10 cellular contexts compared by ENCODE assay signal in the genomic region with DNA sequence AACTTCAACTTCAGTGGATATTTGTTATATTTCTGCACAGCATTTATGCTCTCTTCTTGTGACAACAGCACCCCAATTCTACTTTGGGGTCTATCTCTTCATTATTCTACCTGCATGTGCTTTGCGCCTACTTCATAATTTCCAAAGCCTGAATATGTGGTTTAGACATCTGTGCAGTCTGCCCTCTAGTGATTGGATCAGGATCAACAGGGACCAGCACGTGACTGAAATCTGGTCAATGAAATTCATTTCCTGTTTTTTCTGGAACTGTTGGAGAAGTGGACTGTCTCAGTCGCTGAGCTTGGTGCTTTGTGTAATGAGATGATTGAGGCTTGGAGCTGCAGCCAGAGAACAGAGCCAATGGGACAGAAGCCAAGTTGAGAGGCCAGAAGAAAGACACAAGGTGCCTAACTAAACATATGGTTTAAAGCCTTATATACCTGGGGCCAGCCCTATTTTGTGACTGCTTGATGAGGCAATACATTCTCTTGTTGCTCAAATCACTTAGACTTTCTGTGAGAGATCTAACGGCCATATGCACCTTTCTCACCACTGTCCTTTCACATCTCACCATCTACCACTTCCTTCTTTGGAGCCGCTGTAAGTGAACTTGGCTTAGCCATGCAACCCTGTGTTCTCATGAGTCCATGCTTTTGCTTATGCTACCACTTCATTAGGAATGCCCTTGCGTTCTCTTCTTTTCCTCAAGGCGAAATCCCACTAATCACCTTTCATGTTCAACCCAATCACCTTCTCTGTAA.
A peak's percentile ranks its signal among the peaks of the same experiment; 100 is the strongest.
DNase-seq lines count a peak whose midpoint lies in the region; ATAC-seq, FAIRE-seq and TF ChIP-seq lines count a peak whose summit lies in the region.
"Had no signal": no experiment of that assay in that cellular context is flagged by ENCODE, and none has a peak within 500 bp of the region (broad histone marks: within the 10 kb centered on the region; RNA-seq: fewer than 3 reads in every experiment).

No MANE protein-coding gene starts in this region.

- TF ChIP-seq CTCF in SK-N-SH (IDR thresholded peaks at IDR 0.05), result peak; percentile 65
- peak; percentile 29 to 56 (median 55) for TF ChIP-seq CTCF in keratinocyte (optimal IDR thresholded peaks at IDR 0.05 in 1 of 3, IDR thresholded peaks at IDR 0.05 in 1 of 3, conservative IDR thresholded peaks at IDR 0.05 in 1 of 3; ENCODE audit: extremely low read depth in 1 of 3, insufficient read depth in 2 of 3, low read length in 3 of 3)

- H3K27me3 ChIP-seq in SK-N-SH (ENCODE audit: insufficient read depth) (no peaks in the 10 kb centered on the region), keratinocyte (ENCODE audit: control insufficient read depth, extremely low read depth, insufficient read depth, low read length) (no peaks in the 10 kb centered on the region)
- H3K27me3 ChIP-seq: neutrophil had no signal

- H3K36me3 ChIP-seq in SK-N-SH (replicated peaks in 1 of 2; ENCODE audit: control insufficient read depth in 1 of 2, insufficient read depth in 2 of 2, low read length in 1 of 2) (no peaks in the 10 kb centered on the region), keratinocyte (ENCODE audit: control insufficient read depth in 2 of 2, extremely low read depth in 1 of 2, insufficient read depth in 2 of 2, low read length in 2 of 2) (no peaks in the 10 kb centered on the region)
- H3K36me3 ChIP-seq: neutrophil had no signal

- no peak overlapping the region for H2AFZ ChIP-seq in SK-N-SH (ENCODE audit: low read depth)
- no peak overlapping the region for H2AFZ ChIP-seq in keratinocyte (ENCODE audit: control insufficient read depth, low read length)

- no peaks in the 10 kb centered on the region for H3F3A ChIP-seq in SK-N-SH (replicated peaks; ENCODE audit: insufficient read depth)

- peaks cover 0 to 6% of the 10 kb centered on the region in 2 experiments; a peak in 2 of 4 replicates for H3K4me1 ChIP-seq in SK-N-SH (ENCODE audit: control insufficient read depth in 1 of 2, insufficient read depth in 2 of 2, low read depth in 1 of 2, low read length in 1 of 2)
- no peaks in the 10 kb centered on the region for H3K4me1 ChIP-seq in keratinocyte (ENCODE audit: control insufficient read depth, extremely low read depth, insufficient read depth, low read length)

- TF ChIP-seq EP300 in SK-N-SH (IDR thresholded peaks at IDR 0.05; ENCODE audit: borderline replicate concordance in 1 of 2, low read depth in 1 of 2, low read length in 1 of 2), result no peak

- 67% methylated on average over 7 of the region's 7 CpGs for WGBS in SK-N-SH (ENCODE audit: low lambda C conversion rate)

- FAIRE-seq in keratinocyte (lab: Jason Lieb, UNC), result peak; percentile 55

- no peak overlapping the region for H3K4me2 ChIP-seq in SK-N-SH
- no peak overlapping the region for H3K4me2 ChIP-seq in keratinocyte (ENCODE audit: control insufficient read depth, extremely low read depth, insufficient read depth, low read depth, low read length)

- DNase-seq in NCI-H2171 treated with DMSO at 0.1 percent for 48 hours (lab: John Stamatoyannopoulos, UW), result peak; percentile 20
- no peak for DNase-seq in NCI-H2171 (lab: John Stamatoyannopoulos, UW)
- DNase-seq in SK-N-SH, result peak; percentile 21
- no peak for DNase-seq in keratinocyte (ENCODE audit: low read depth, low spot score)
- no peak for DNase-seq in activated gamma-delta T cell treated with Interleukin-2 at 50 U/mL for 16 hours
- no peak for DNase-seq in left colon

- POLR2A ChIA-PET in SK-N-SH (lab: Yijun Ruan, JAX), result no interaction called here

- CTCF ChIA-PET in SK-N-SH (lab: Yijun Ruan, JAX), result interaction anchor here (0.6 to 3.6 kb wide), 31 partner anchors 10 to 428 kb away, joined by 3 to 39 read pairs (median 4); a partner anchor contains a TSS

- H3K9me2 ChIP-seq in SK-N-SH, result no peaks in the 10 kb centered on the region

- TF ChIP-seq RAD21 in SK-N-SH (IDR thresholded peaks at IDR 0.05; ENCODE audit: low read length), result peak; percentile 72

- H3K27ac ChIP-seq in SK-N-SH (ENCODE audit: low read depth in 2 of 2, low read length in 1 of 2) (no peak overlapping the region), keratinocyte (ENCODE audit: control insufficient read depth, insufficient read depth, low read length) (no peak overlapping the region)
- H3K27ac ChIP-seq: neutrophil had no signal

- dilution Hi-C loops in keratinocyte (cut with MboI; ENCODE audit: extremely low pct_ligation_motif_present, low sequenced_read_pairs), result no loop called here

- H4K20me1 ChIP-seq in SK-N-SH (ENCODE audit: insufficient read depth) (no peaks in the 10 kb centered on the region), keratinocyte (ENCODE audit: control insufficient read depth, extremely low read depth, insufficient read depth, low read length) (no peaks in the 10 kb centered on the region)

- no peak overlapping the region for H3K9ac ChIP-seq in SK-N-SH
- no peak overlapping the region for H3K9ac ChIP-seq in keratinocyte (ENCODE audit: control insufficient read depth, extremely low read depth, insufficient read depth, low read length)

- H3K79me2 ChIP-seq in SK-N-SH (ENCODE audit: insufficient read depth) (no peaks in the 10 kb centered on the region), keratinocyte (ENCODE audit: control insufficient read depth, insufficient read depth, low read length) (no peaks in the 10 kb centered on the region)

- no peaks in the 10 kb centered on the region for H3K9me1 ChIP-seq in keratinocyte (ENCODE audit: control insufficient read depth, extremely low read depth, insufficient read depth, low read length)

- H3K9me3 ChIP-seq in SK-N-SH, result no peaks in the 10 kb centered on the region
- H3K9me3 ChIP-seq in keratinocyte (ENCODE audit: control insufficient read depth, low read depth, low read length), result no peaks in the 10 kb centered on the region
- H3K9me3 ChIP-seq: neutrophil had no signal

- intact Hi-C loops in left colon (cut with DNase I, micrococcal nuclease), result no loop called here

- ATAC-seq in HG03342 (IDR thresholded peaks at IDR 0.05; ENCODE audit: unreplicated experiment) (peak; percentile 69), GM18873 (IDR thresholded peaks at IDR 0.05; ENCODE audit: low FRiP score, unreplicated experiment) (no peak), left colon (no peak)
- ATAC-seq: CD8-positive, alpha-beta T cell had no signal

- H3K4me3 ChIP-seq in SK-N-SH (ENCODE audit: low read depth in 2 of 2, low read length in 1 of 2) (no peak overlapping the region; a peak in 1 of 4 replicates), keratinocyte (ENCODE audit: control insufficient read depth in 2 of 3, extremely low read depth in 1 of 3, insufficient read depth in 2 of 3, low read depth in 1 of 3, low read length in 3 of 3) (no peak overlapping the region)

TF ChIP-seq in SK-N-SH, 30 proteins besides CTCF, POLR2A, EP300 and RAD21:
- no peak for TF ChIP-seq FOSL2 (IDR thresholded peaks at IDR 0.05; ENCODE audit: borderline replicate concordance, low read depth)
- no peak for TF ChIP-seq YY1 (IDR thresholded peaks at IDR 0.05; ENCODE audit: low read depth)
- peak; percentile 66 for TF ChIP-seq SMC3 (IDR thresholded peaks at IDR 0.05; ENCODE audit: low read depth, low read length)
- TF ChIP-seq, protein P1, sequence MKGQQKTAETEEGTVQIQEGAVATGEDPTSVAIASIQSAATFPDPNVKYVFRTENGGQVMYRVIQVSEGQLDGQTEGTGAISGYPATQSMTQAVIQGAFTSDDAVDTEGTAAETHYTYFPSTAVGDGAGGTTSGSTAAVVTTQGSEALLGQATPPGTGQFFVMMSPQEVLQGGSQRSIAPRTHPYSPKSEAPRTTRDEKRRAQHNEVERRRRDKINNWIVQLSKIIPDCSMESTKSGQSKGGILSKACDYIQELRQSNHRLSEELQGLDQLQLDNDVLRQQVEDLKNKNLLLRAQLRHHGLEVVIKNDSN (IDR thresholded peaks at IDR 0.05; ENCODE audit: borderline replicate concordance, low read depth), result peak; percentile 83
- TF ChIP-seq NFIC (IDR thresholded peaks at IDR 0.05; ENCODE audit: borderline replicate concordance), result no peak
- TF ChIP-seq, protein P2, sequence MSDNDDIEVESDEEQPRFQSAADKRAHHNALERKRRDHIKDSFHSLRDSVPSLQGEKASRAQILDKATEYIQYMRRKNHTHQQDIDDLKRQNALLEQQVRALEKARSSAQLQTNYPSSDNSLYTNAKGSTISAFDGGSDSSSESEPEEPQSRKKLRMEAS (IDR thresholded peaks at IDR 0.05; ENCODE audit: low read depth), result no peak
- no peak for TF ChIP-seq GATA2 (CRISPR knock-in tag; IDR thresholded peaks at IDR 0.05)
- TF ChIP-seq TEAD4 (IDR thresholded peaks at IDR 0.05; ENCODE audit: borderline replicate concordance, insufficient read depth), result no peak
- TF ChIP-seq, protein P3, sequence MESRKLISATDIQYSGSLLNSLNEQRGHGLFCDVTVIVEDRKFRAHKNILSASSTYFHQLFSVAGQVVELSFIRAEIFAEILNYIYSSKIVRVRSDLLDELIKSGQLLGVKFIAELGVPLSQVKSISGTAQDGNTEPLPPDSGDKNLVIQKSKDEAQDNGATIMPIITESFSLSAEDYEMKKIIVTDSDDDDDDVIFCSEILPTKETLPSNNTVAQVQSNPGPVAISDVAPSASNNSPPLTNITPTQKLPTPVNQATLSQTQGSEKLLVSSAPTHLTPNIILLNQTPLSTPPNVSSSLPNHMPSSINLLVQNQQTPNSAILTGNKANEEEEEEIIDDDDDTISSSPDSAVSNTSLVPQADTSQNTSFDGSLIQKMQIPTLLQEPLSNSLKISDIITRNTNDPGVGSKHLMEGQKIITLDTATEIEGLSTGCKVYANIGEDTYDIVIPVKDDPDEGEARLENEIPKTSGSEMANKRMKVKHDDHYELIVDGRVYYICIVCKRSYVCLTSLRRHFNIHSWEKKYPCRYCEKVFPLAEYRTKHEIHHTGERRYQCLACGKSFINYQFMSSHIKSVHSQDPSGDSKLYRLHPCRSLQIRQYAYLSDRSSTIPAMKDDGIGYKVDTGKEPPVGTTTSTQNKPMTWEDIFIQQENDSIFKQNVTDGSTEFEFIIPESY (IDR thresholded peaks at IDR 0.05; ENCODE audit: borderline replicate concordance, low read depth), result no peak
- no peak for TF ChIP-seq FOXJ3 (CRISPR knock-in tag; IDR thresholded peaks at IDR 0.05)
- no peak for TF ChIP-seq FOXM1 (IDR thresholded peaks at IDR 0.05; ENCODE audit: low read depth)
- TF ChIP-seq NRF1 (IDR thresholded peaks at IDR 0.05; ENCODE audit: low read depth, low read length), result no peak
- no peak for TF ChIP-seq EZH2phosphoT487 (IDR thresholded peaks at IDR 0.05; ENCODE audit: borderline replicate concordance, low read depth)

Comparison
In these comparisons a context has a peak if more than half of its experiments do, and no peak if none do; other contexts are left out.
1. DNase-seq: peak in NCI-H2171 treated with DMSO at 0.1 percent for 48 hours (single experiment) and SK-N-SH (single experiment); none in NCI-H2171 (single experiment), keratinocyte (single experiment), activated gamma-delta T cell treated with Interleukin-2 at 50 U/mL for 16 hours (single experiment) and left colon (0 of 2).